Comparison of ENCODE assay signal across 10 cellular contexts in the genomic region with DNA sequence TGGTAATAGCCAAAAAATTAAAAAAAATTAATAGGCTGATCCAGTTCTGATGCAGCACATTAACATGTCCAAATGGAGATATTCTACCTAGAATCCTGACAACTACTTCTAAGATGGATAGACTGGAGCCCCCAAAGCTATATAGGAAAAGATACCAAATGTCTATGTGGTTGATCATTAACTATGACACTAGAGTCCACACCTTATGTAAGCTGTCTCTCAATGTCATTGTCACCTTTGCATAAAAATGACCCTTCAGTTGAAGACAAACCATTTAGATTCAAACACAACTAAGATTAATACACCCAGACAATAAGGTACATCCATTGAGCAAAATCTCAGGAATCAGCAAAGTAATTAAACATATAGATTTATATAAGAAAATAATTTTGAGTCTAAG. TPM values are rescaled to one million over a fixed set of nuclear protein-coding genes. Genes with fewer than 3 reads are reported as not detected.
"Had no signal": no experiment of that assay in that cellular context is flagged by ENCODE, and none has a peak within 500 bp of the region (broad histone marks: within the 10 kb centered on the region; RNA-seq: fewer than 3 reads in every experiment).

No MANE protein-coding gene starts in this region.

- H3K4me3 Mint-ChIP-seq: IgD-negative memory B cell had no signal

- H3K9me3 ChIP-seq: HAP-1 had no signal

- H3K9ac ChIP-seq: GM23248, KMS-11 had no signal

- H3K27ac Mint-ChIP-seq: IgD-negative memory B cell had no signal

- H3K9me3 Mint-ChIP-seq: IgD-negative memory B cell had no signal

- H3K4me3 ChIP-seq: GM23248, HAP-1 had no signal

- H3K36me3 Mint-ChIP-seq: IgD-negative memory B cell had no signal

- H2AFZ ChIP-seq: GM23248 had no signal

- H3K4me1 Mint-ChIP-seq: IgD-negative memory B cell had no signal

- FAIRE-seq: HTR-8/SVneo had no signal

- DNase-seq: GM23248, GOT3, H7, KBM-7 had no signal

- ATAC-seq: HCT116 had no signal

- H3K36me3 ChIP-seq: HAP-1 had no signal

- H3K4me2 ChIP-seq: KMS-11 had no signal

- H3K27ac ChIP-seq: GM23248, KMS-11 had no signal

RNA-seq across cellular contexts. Expression of gene ZNF396, which starts 14.6 kb away (rescaled TPM):
- total RNA-seq: HT-29 had no signal
